Comparison of ENCODE assay signal across 8 cellular contexts in genomic region chr6:27772261-27773001, GRCh38.
DNase-seq lines count a peak whose midpoint lies in the region; ATAC-seq and TF ChIP-seq lines count a peak whose summit lies in the region.

No MANE protein-coding gene starts in this region.

- H3K4me1 ChIP-seq in HCT116 (ENCODE audit: control insufficient read depth in 1 of 2, insufficient read depth in 2 of 2, low read length in 2 of 2): peaks cover 4 to 16% of the 10 kb centered on the region in 2 experiments; a peak in 3 of 4 replicates
- peaks cover 11% of the 10 kb centered on the region for H3K4me1 ChIP-seq in hepatocyte (ENCODE audit: insufficient read depth)

- H3K27me3 ChIP-seq in HCT116 (ENCODE audit: insufficient read depth, low read length) (no peaks in the 10 kb centered on the region), hepatocyte (peaks cover 5% of the 10 kb centered on the region)

- TF ChIP-seq CTCF in HCT116 (IDR thresholded peaks at IDR 0.05 in 2 of 3, conservative IDR thresholded peaks at IDR 0.05 in 1 of 3; ENCODE audit: borderline replicate concordance in 1 of 3, insufficient read depth in 1 of 3, low read depth in 2 of 3, low read length in 2 of 3) (peak; percentile 85 to 93 (median 91)), hepatocyte (IDR thresholded peaks at IDR 0.05; ENCODE audit: poor library complexity) (peak; percentile 95), retinal pigment epithelial cell (conservative IDR thresholded peaks at IDR 0.05; ENCODE audit: low read depth, low read length) (peak; percentile 99)

- DNase-seq in DMS53 (lab: John Stamatoyannopoulos, UW) (peak; percentile 90), HCT116 (ENCODE audit: low read depth, low spot score) (peak; percentile 78), NCI-H1417 (lab: John Stamatoyannopoulos, UW) (peak; percentile 69 to 85 (median 83)), T-cell (peak; percentile 74 to 88 (median 84)), anterior cingulate cortex (lab: John Stamatoyannopoulos, UW) (peak in 52 of 58 donors; percentile 9 to 77 (median 44)), hepatocyte (ENCODE audit: low spot score) (peak; percentile 95), retinal pigment epithelial cell (ENCODE audit: low read depth) (no peak)

- CTCF ChIA-PET in HCT116 (lab: Charles Lee) (interaction anchor here (0.6 to 3.8 kb wide), 14 partner anchors 9 to 595 kb away, joined by 3 to 25 read pairs (median 7); no protein-coding TSS in a partner anchor), T-cell (lab: Charles Lee) (interaction anchor here (0.5 to 4.9 kb wide), 46 partner anchors 8 to 1066 kb away, joined by 3 to 93 read pairs (median 4); a partner anchor contains a TSS)

- H4K20me1 ChIP-seq in HCT116 (ENCODE audit: insufficient read depth): no peaks in the 10 kb centered on the region
- no peaks in the 10 kb centered on the region for H4K20me1 ChIP-seq in hepatocyte (ENCODE audit: insufficient read depth, poor library complexity, severe bottlenecking)

- TF ChIP-seq RAD21 in HCT116 (IDR thresholded peaks at IDR 0.05; ENCODE audit: low read depth): peak; percentile 72

- H3K36me3 Mint-ChIP-seq in T-cell: no peaks in the 10 kb centered on the region

- H2AFZ ChIP-seq in HCT116 (ENCODE audit: low read depth, low read length, poor library complexity, severe bottlenecking): peak overlapping the region; percentile 89
- peak overlapping the region; percentile 54 for H2AFZ ChIP-seq in hepatocyte

- peak overlapping the region; percentile 11 for H3K9ac ChIP-seq in HCT116 (ENCODE audit: low read length)

- H3K4me3 ChIP-seq in HCT116 (replicated peaks in 1 of 2; ENCODE audit: low read depth in 1 of 2, low read length in 2 of 2): peak overlapping the region; percentile 3 to 38; a peak in 3 of 4 replicates
- H3K4me3 ChIP-seq in hepatocyte: no peak overlapping the region
- peak overlapping the region; percentile 40 for H3K4me3 ChIP-seq in retinal pigment epithelial cell (ENCODE audit: low read length)

- peaks cover 8% of the 10 kb centered on the region in 3 donors for H3K4me1 Mint-ChIP-seq in T-cell

- POLR2A ChIA-PET in HCT116 (lab: Charles Lee) (interaction anchor here (0.9 to 1.5 kb wide), 10 partner anchors 9 to 625 kb away, joined by 3 to 5 read pairs (median 4); a partner anchor contains a TSS), T-cell (lab: Charles Lee) (interaction anchor here (0.6 to 1.5 kb wide), 6 partner anchors 35 to 625 kb away, joined by 3 to 8 read pairs (median 6); a partner anchor contains a TSS)

- H3K36me3 ChIP-seq in HCT116 (ENCODE audit: control insufficient read depth in 1 of 2, insufficient read depth in 2 of 2, low read length in 2 of 2): no peaks in the 10 kb centered on the region
- no peaks in the 10 kb centered on the region for H3K36me3 ChIP-seq in hepatocyte (replicated peaks; ENCODE audit: insufficient read depth, low read depth)

- H3K79me2 ChIP-seq in HCT116 (ENCODE audit: insufficient read depth, low read length) (no peaks in the 10 kb centered on the region), hepatocyte (no peaks in the 10 kb centered on the region)

- TF ChIP-seq POLR2A in HCT116 (IDR thresholded peaks at IDR 0.05; ENCODE audit: borderline replicate concordance, extremely low read depth, insufficient read depth, insufficient read length): no peak

- no peaks in the 10 kb centered on the region for H3K9me3 ChIP-seq in HCT116 (ENCODE audit: control insufficient read depth in 1 of 2, insufficient read depth in 1 of 2, low read depth in 1 of 2, low read length in 2 of 2)
- H3K9me3 ChIP-seq in hepatocyte (ENCODE audit: low read depth): no peaks in the 10 kb centered on the region

- H3K27ac Mint-ChIP-seq in T-cell: no peak overlapping the region

- peak overlapping the region in 2 of 3 donors; percentile 7 to 30 for H3K4me3 Mint-ChIP-seq in T-cell

- H3K27me3 Mint-ChIP-seq in T-cell: peaks cover 11 to 20% of the 10 kb centered on the region in 2 donors

- H3K4me2 ChIP-seq in HCT116 (ENCODE audit: low read length): peak overlapping the region; percentile 68
- H3K4me2 ChIP-seq in hepatocyte: peak overlapping the region; percentile 73

- peak; percentile 92 for ATAC-seq in HCT116
- ATAC-seq in T-cell (replicated peaks in 1 of 4): peak; percentile 98 to 99 (median 98)
- ATAC-seq in HG03571 (IDR thresholded peaks at IDR 0.05; ENCODE audit: unreplicated experiment): no peak

- peak overlapping the region; percentile 4; the same call in 1 of the 2 replicates for H3K27ac ChIP-seq in HCT116 (ENCODE audit: low read depth, low read length)
- H3K27ac ChIP-seq in hepatocyte: peak overlapping the region; percentile 80

- intact Hi-C loops in HCT116 (cut with micrococcal nuclease): loop anchor here (1.0 kb wide), 1 partner anchor 123 kb away; no protein-coding TSS in a partner anchor

- WGBS in hepatocyte (ENCODE audit: low lambda C conversion rate, missing lambda C conversion rate): 12% methylated on average over 33 of the region's 33 CpGs

- BruUV-seq in HCT116 (replicated peaks; lab: Mats Ljungman, UMichigan): no TSS peak

- RAD21 ChIA-PET in HCT116 (lab: Charles Lee; ENCODE audit: low non-redundant PET in 1 of 2, low total read pairs in 2 of 2, uncharacterized antibody in 2 of 2, unreplicated experiment in 2 of 2): interaction anchor here in 1 of 2 experiments (1.5 kb wide), 1 partner anchor 123 kb away, joined by 4 read pairs; no protein-coding TSS in a partner anchor

- no peaks in the 10 kb centered on the region for H3K9me3 Mint-ChIP-seq in T-cell

- H3K9me2 ChIP-seq in HCT116 (ENCODE audit: insufficient read depth) (no peaks in the 10 kb centered on the region), hepatocyte (replicated peaks; ENCODE audit: insufficient read depth) (no peaks in the 10 kb centered on the region)

TF ChIP-seq in HCT116, 20 proteins besides CTCF, POLR2A, EP300 and RAD21:
- TF ChIP-seq CBX3 (IDR thresholded peaks at IDR 0.05; ENCODE audit: low read depth): peak; percentile 73; the same call in 1 of the 2 replicates
- TF ChIP-seq SP1 (IDR thresholded peaks at IDR 0.05; ENCODE audit: low read depth): peak; percentile 27
- no peak for TF ChIP-seq SIN3A (IDR thresholded peaks at IDR 0.05; ENCODE audit: low read depth)
- no peak for TF ChIP-seq REST (IDR thresholded peaks at IDR 0.05; ENCODE audit: low read depth)
- TF ChIP-seq POLR2AphosphoS5 (IDR thresholded peaks at IDR 0.05; ENCODE audit: low read depth, low read length): peak; percentile 41; the same call in 1 of the 2 replicates
- peak; percentile 65 for TF ChIP-seq MAX (IDR thresholded peaks at IDR 0.05)
- TF ChIP-seq ZFX (IDR thresholded peaks at IDR 0.05): peak; percentile 78
- no peak for TF ChIP-seq EZH2 (IDR thresholded peaks at IDR 0.05)
- TF ChIP-seq ZNF274 (IDR thresholded peaks at IDR 0.05; ENCODE audit: low read depth, low read length): no peak
